Comparison of ENCODE assay signal across 1 cellular context in the genomic region with DNA sequence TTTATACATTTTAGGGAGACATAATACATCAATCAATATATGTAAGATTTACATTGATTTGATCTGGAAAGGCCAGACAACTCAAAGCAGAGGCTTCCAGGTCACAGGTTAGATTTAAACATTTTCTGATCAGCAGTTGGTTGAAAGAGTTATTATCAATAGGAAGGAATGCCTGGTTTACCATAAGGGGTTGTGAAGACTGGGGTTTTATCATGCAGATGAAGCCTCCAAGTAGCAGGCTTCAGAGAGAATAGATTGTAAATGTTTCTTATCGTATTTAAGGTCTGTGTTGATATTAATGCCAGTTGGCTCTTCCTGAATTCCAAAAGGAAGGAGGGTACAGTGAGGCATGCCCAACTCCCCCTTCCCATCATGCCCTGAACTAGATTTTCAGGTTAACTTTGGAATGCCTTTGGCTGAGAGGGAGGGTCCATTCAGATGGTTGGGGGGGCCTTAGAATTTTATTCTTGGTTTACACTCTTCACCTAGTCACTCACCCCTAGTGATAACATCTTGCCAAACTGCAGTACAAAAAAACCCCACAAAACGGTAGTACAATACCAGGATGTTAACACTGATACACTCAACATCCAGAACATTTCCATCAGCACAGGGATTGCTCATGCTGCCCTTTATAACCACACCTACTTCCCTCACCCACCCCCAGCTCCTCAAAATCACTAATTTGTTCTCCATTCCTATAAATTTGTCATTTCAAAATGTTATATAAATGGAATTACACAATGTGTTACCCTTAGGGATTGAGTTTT.
TF ChIP-seq lines count a peak whose summit lies in the region.

No MANE protein-coding gene starts in this region.

TF ChIP-seq in IMR-90, 13 proteins besides CTCF, POLR2A, EP300 and RAD21:
- TF ChIP-seq, protein P1, sequence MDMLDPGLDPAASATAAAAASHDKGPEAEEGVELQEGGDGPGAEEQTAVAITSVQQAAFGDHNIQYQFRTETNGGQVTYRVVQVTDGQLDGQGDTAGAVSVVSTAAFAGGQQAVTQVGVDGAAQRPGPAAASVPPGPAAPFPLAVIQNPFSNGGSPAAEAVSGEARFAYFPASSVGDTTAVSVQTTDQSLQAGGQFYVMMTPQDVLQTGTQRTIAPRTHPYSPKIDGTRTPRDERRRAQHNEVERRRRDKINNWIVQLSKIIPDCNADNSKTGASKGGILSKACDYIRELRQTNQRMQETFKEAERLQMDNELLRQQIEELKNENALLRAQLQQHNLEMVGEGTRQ (IDR thresholded peaks at IDR 0.05; ENCODE audit: low read depth, low read length) = no peak
- peak; percentile 49 for TF ChIP-seq SMC3 (IDR thresholded peaks at IDR 0.05; ENCODE audit: low read depth, low read length)
